ENCODE assay signal across 25 cellular contexts in genomic region chr22:44185237-44186120, GRCh38. TPM values are rescaled to one million over a fixed set of nuclear protein-coding genes. Genes with fewer than 3 reads are reported as not detected.
DNase-seq lines count a peak whose midpoint lies in the region; ATAC-seq and TF ChIP-seq lines count a peak whose summit lies in the region.
"Had no signal": no experiment of that assay in that cellular context is flagged by ENCODE, and none has a peak within 500 bp of the region (broad histone marks: within the 10 kb centered on the region; RNA-seq: fewer than 3 reads in every experiment).

No MANE protein-coding gene starts in this region.

- H3K36me3 Mint-ChIP-seq in activated naive CD8-positive, alpha-beta T cell treated with anti-CD3 and anti-CD28 coated beads, Interleukin-2, amount 10 ng/mL, durations not matched to agents 7 days and 5 days, result peaks cover 8% of the 10 kb centered on the region
- H3K36me3 Mint-ChIP-seq in activated naive CD8-positive, alpha-beta T cell treated with anti-CD3 and anti-CD28 coated beads for 36 hours, result peaks cover 18% of the 10 kb centered on the region
- peaks cover 6% of the 10 kb centered on the region for H3K36me3 Mint-ChIP-seq in T-cell
- H3K36me3 Mint-ChIP-seq in memory B cell, result peaks cover 10% of the 10 kb centered on the region

- ATAC-seq in activated naive CD8-positive, alpha-beta T cell treated with anti-CD3 and anti-CD28 coated beads, Interleukin-2, amount 10 ng/mL, durations not matched to agents 7 days and 5 days (ENCODE audit: low read depth), result no peak
- ATAC-seq in T-cell (replicated peaks in 1 of 4) (no peak), memory B cell (ENCODE audit: low read depth) (no peak), upper lobe of right lung (no peak), HG03457 (IDR thresholded peaks at IDR 0.05; ENCODE audit: unreplicated experiment) (no peak), GM21825 (IDR thresholded peaks at IDR 0.05; ENCODE audit: unreplicated experiment) (no peak)
- ATAC-seq: activated CD8-positive, alpha-beta memory T cell treated with anti-CD3 and anti-CD28 coated beads, Interleukin-2, amount 10 ng/mL, durations not matched to agents 7 days and 5 days; foreskin keratinocyte; heart right ventricle; HepG2 had no signal

- H3K36me3 ChIP-seq in upper lobe of right lung, result no peaks in the 10 kb centered on the region
- H3K36me3 ChIP-seq: esophagus muscularis mucosa, tibial nerve had no signal

- H3K27me3 Mint-ChIP-seq in activated naive CD8-positive, alpha-beta T cell treated with anti-CD3 and anti-CD28 coated beads, Interleukin-2, amount 10 ng/mL, durations not matched to agents 7 days and 5 days, result no peaks in the 10 kb centered on the region
- no peaks in the 10 kb centered on the region for H3K27me3 Mint-ChIP-seq in activated naive CD8-positive, alpha-beta T cell treated with anti-CD3 and anti-CD28 coated beads for 36 hours
- no peaks in the 10 kb centered on the region for H3K27me3 Mint-ChIP-seq in T-cell
- H3K27me3 Mint-ChIP-seq in memory B cell, result no peaks in the 10 kb centered on the region
- H3K27me3 Mint-ChIP-seq: activated CD8-positive, alpha-beta memory T cell treated with anti-CD3 and anti-CD28 coated beads, Interleukin-2, amount 10 ng/mL, durations not matched to agents 7 days and 5 days had no signal

- H3K27ac Mint-ChIP-seq in activated naive CD8-positive, alpha-beta T cell treated with anti-CD3 and anti-CD28 coated beads, Interleukin-2, amount 10 ng/mL, durations not matched to agents 7 days and 5 days, result no peak overlapping the region
- no peak overlapping the region for H3K27ac Mint-ChIP-seq in activated naive CD8-positive, alpha-beta T cell treated with anti-CD3 and anti-CD28 coated beads for 36 hours
- peak overlapping the region; percentile 5 to 77 for H3K27ac Mint-ChIP-seq in T-cell
- peak overlapping the region; percentile 15 for H3K27ac Mint-ChIP-seq in memory B cell
- H3K27ac Mint-ChIP-seq: activated CD8-positive, alpha-beta memory T cell treated with anti-CD3 and anti-CD28 coated beads, Interleukin-2, amount 10 ng/mL, durations not matched to agents 7 days and 5 days; activated naive CD4-positive, alpha-beta T cell treated with anti-CD3 and anti-CD28 coated beads for 36 hours; HFFc6 had no signal

- H3K27me3 ChIP-seq in upper lobe of right lung, result peaks cover 8% of the 10 kb centered on the region

- CTCF ChIA-PET in T-cell (lab: Charles Lee), result no interaction called here

- no peak overlapping the region for H3K27ac ChIP-seq in upper lobe of right lung
- H3K27ac ChIP-seq: esophagus muscularis mucosa, foreskin keratinocyte, heart right ventricle, SK-N-MC, tibial nerve had no signal

- no peaks in the 10 kb centered on the region for H3K9me3 ChIP-seq in upper lobe of right lung
- H3K9me3 ChIP-seq: esophagus muscularis mucosa, heart right ventricle, tibial nerve had no signal

- intact Hi-C loops in upper lobe of right lung (cut with DNase I), result no loop called here

- TF ChIP-seq CTCF in upper lobe of right lung (IDR thresholded peaks at IDR 0.05), result no peak

- H3K4me3 Mint-ChIP-seq in activated naive CD8-positive, alpha-beta T cell treated with anti-CD3 and anti-CD28 coated beads, Interleukin-2, amount 10 ng/mL, durations not matched to agents 7 days and 5 days, result no peak overlapping the region
- H3K4me3 Mint-ChIP-seq in activated naive CD8-positive, alpha-beta T cell treated with anti-CD3 and anti-CD28 coated beads for 36 hours, result no peak overlapping the region
- H3K4me3 Mint-ChIP-seq in T-cell (peak overlapping the region in 1 of 3 donors; percentile 15), memory B cell (no peak overlapping the region)
- H3K4me3 Mint-ChIP-seq: activated CD8-positive, alpha-beta memory T cell treated with anti-CD3 and anti-CD28 coated beads, Interleukin-2, amount 10 ng/mL, durations not matched to agents 7 days and 5 days; activated naive CD4-positive, alpha-beta T cell treated with anti-CD3 and anti-CD28 coated beads for 36 hours; HFFc6 had no signal

- no peaks in the 10 kb centered on the region for H3K9me3 Mint-ChIP-seq in activated naive CD8-positive, alpha-beta T cell treated with anti-CD3 and anti-CD28 coated beads, Interleukin-2, amount 10 ng/mL, durations not matched to agents 7 days and 5 days
- no peaks in the 10 kb centered on the region for H3K9me3 Mint-ChIP-seq in activated naive CD8-positive, alpha-beta T cell treated with anti-CD3 and anti-CD28 coated beads for 36 hours
- H3K9me3 Mint-ChIP-seq in T-cell, result no peaks in the 10 kb centered on the region
- no peaks in the 10 kb centered on the region for H3K9me3 Mint-ChIP-seq in memory B cell
- H3K9me3 Mint-ChIP-seq: activated naive CD4-positive, alpha-beta T cell treated with anti-CD3 and anti-CD28 coated beads for 36 hours; HFFc6 had no signal

- H3K4me1 Mint-ChIP-seq in activated naive CD8-positive, alpha-beta T cell treated with anti-CD3 and anti-CD28 coated beads, Interleukin-2, amount 10 ng/mL, durations not matched to agents 7 days and 5 days, result peaks cover 24% of the 10 kb centered on the region
- peaks cover 26% of the 10 kb centered on the region for H3K4me1 Mint-ChIP-seq in activated naive CD8-positive, alpha-beta T cell treated with anti-CD3 and anti-CD28 coated beads for 36 hours
- H3K4me1 Mint-ChIP-seq in T-cell, result peaks cover 29 to 36% (median 31%) of the 10 kb centered on the region in 3 donors
- H3K4me1 Mint-ChIP-seq in memory B cell, result peaks cover 40% of the 10 kb centered on the region

- H3K4me1 ChIP-seq in upper lobe of right lung, result peaks cover 6% of the 10 kb centered on the region
- H3K4me1 ChIP-seq: esophagus muscularis mucosa, foreskin keratinocyte, tibial nerve had no signal

- no peak overlapping the region for H3K4me3 ChIP-seq in upper lobe of right lung
- H3K4me3 ChIP-seq: esophagus muscularis mucosa, heart right ventricle, SK-N-MC, tibial nerve had no signal

- peak; percentile 22 for DNase-seq in activated naive CD8-positive, alpha-beta T cell treated with anti-CD3 and anti-CD28 coated beads, Interleukin-2, amount 10 ng/mL, durations not matched to agents 7 days and 5 days
- DNase-seq in activated naive CD8-positive, alpha-beta T cell treated with anti-CD3 and anti-CD28 coated beads for 36 hours, result no peak
- no peak for DNase-seq in T-cell
- DNase-seq in memory B cell (ENCODE audit: low spot score in 2 of 2), result no peak
- peak; percentile 46 for DNase-seq in upper lobe of right lung
- no peak for DNase-seq in OCI-M1 (lab: John Stamatoyannopoulos, UW)
- DNase-seq: ACHN; activated CD4-positive, alpha-beta T cell treated with anti-CD3 and anti-CD28 coated beads for 48 hours; activated CD8-positive, alpha-beta memory T cell treated with anti-CD3 and anti-CD28 coated beads, Interleukin-2, amount 10 ng/mL, durations not matched to agents 7 days and 5 days; activated naive CD4-positive, alpha-beta T cell treated with anti-CD3 and anti-CD28 coated beads for 36 hours; foreskin keratinocyte; GOT3; heart right ventricle; HFFc6; Kasumi-1; NCI-H1436 treated with DMSO at 0.1 percent for 48 hours; NCI-H2107; NCI-H510A; T-helper 2 cell had no signal

- POLR2A ChIA-PET in activated naive CD8-positive, alpha-beta T cell treated with anti-CD3 and anti-CD28 coated beads, Interleukin-2, amount 10 ng/mL, durations not matched to agents 7 days and 5 days (lab: Charles Lee), result interaction anchor here (1.0 kb wide), 1 partner anchor 22 kb away, joined by 3 read pairs; no protein-coding TSS in a partner anchor
- POLR2A ChIA-PET in T-cell (lab: Charles Lee), result no interaction called here

RNA-seq across cellular contexts. Expression of gene PARVG, which starts 4.8 kb away (rescaled TPM):
- total RNA-seq in activated naive CD8-positive, alpha-beta T cell treated with anti-CD3 and anti-CD28 coated beads, Interleukin-2, amount 10 ng/mL, durations not matched to agents 7 days and 5 days, result 100 to 1,000 TPM; 238 to 241 TPM
- 10 to 100 TPM; 68.7 to 72.9 TPM for total RNA-seq in activated naive CD8-positive, alpha-beta T cell treated with anti-CD3 and anti-CD28 coated beads for 36 hours
- 100 to 1,000 TPM; 153 to 236 (median 197) TPM for total RNA-seq in T-cell
- 65.9 TPM for total RNA-seq in upper lobe of right lung
- total RNA-seq: foreskin keratinocyte, HepG2, HFFc6 had no signal

Comparison
In these comparisons a context has a peak if more than half of its experiments do, and no peak if none do; other contexts are left out.
1. DNase-seq: peak in activated naive CD8-positive, alpha-beta T cell treated with anti-CD3 and anti-CD28 coated beads, Interleukin-2, amount 10 ng/mL, durations not matched to agents 7 days and 5 days (single experiment) and upper lobe of right lung (single experiment); none in activated naive CD8-positive, alpha-beta T cell treated with anti-CD3 and anti-CD28 coated beads for 36 hours (single experiment), T-cell (0 of 34), memory B cell (0 of 2) and OCI-M1 (single experiment).
2. H3K27ac Mint-ChIP-seq: peak in T-cell (2 of 2) and memory B cell (single experiment); none in activated naive CD8-positive, alpha-beta T cell treated with anti-CD3 and anti-CD28 coated beads, Interleukin-2, amount 10 ng/mL, durations not matched to agents 7 days and 5 days (single experiment) and activated naive CD8-positive, alpha-beta T cell treated with anti-CD3 and anti-CD28 coated beads for 36 hours (single experiment).